ENCODE assay signal across 21 cellular contexts in the genomic region with DNA sequence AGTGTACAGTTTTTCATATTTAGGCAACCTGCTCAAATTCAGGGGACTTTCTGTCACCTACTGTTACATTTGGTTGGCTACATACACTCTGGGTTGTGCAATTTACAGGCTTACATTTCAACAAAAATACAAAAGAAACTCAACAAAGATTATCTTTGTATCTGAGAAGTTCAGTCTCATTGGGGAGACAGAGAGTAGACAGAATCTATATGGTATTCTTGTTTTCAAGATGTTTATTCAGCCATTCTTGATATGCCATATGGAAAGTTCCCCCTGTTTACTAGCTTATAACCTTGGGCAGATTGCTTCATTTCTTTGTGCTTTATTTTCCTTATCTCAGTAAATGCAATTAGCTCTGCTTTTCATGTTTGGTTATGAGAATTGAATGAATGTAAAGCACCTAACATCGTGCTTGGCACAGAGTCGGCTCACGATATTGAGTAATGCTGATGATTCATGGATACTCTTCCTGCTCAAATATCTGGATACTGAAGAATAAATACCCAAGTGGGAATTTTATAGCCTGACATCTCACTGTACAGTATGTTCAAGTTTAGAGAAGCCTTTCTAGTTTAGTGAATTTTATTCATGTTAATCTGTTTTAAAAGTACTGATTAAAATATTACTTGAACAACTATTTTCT.
A peak's percentile ranks its signal among the peaks of the same experiment; 100 is the strongest.
DNase-seq lines count a peak whose midpoint lies in the region; ATAC-seq, FAIRE-seq and TF ChIP-seq lines count a peak whose summit lies in the region.
"Had no signal": no experiment of that assay in that cellular context is flagged by ENCODE, and none has a peak within 500 bp of the region (broad histone marks: within the 10 kb centered on the region; RNA-seq: fewer than 3 reads in every experiment).

No MANE protein-coding gene starts in this region.

- H3K4me3 ChIP-seq in IMR-90 (ENCODE audit: insufficient read depth, low read depth, low read length) (no peak overlapping the region), mammary epithelial cell (replicated peaks in 1 of 3; ENCODE audit: insufficient read depth in 1 of 3, low read depth in 2 of 3, low read length in 3 of 3) (no peak overlapping the region), keratinocyte (ENCODE audit: control insufficient read depth in 2 of 3, extremely low read depth in 1 of 3, insufficient read depth in 2 of 3, low read depth in 1 of 3, low read length in 3 of 3) (no peak overlapping the region)
- H3K4me3 ChIP-seq: colonic mucosa, esophagus squamous epithelium, ovary had no signal

- no peaks in the 10 kb centered on the region for H3K79me1 ChIP-seq in IMR-90 (ENCODE audit: low read depth in 1 of 2, low read length in 2 of 2)

- ATAC-seq in IMR-90 (ENCODE audit: low read depth): peak; percentile 86
- no peak for ATAC-seq in HG02970 (IDR thresholded peaks at IDR 0.05; ENCODE audit: low FRiP score, unreplicated experiment)
- no peak for ATAC-seq in GM21447 (IDR thresholded peaks at IDR 0.05; ENCODE audit: unreplicated experiment)
- ATAC-seq in GM21786 (IDR thresholded peaks at IDR 0.05; ENCODE audit: unreplicated experiment): no peak
- ATAC-seq in HG03432 (IDR thresholded peaks at IDR 0.05; ENCODE audit: unreplicated experiment): no peak
- ATAC-seq: T-helper 17 cell had no signal

- BruUV-seq in IMR-90 (replicated peaks; lab: Mats Ljungman, UMichigan): no TSS peak
- no TSS peak for BruUV-seq in mammary epithelial cell (replicated peaks; lab: Mats Ljungman, UMichigan)

- no peak overlapping the region for H2BK20ac ChIP-seq in IMR-90 (ENCODE audit: low read depth, low read length)

- H2BK120ac ChIP-seq in IMR-90 (ENCODE audit: low read depth, low read length): no peak overlapping the region

- H3K9me1 ChIP-seq in IMR-90 (ENCODE audit: insufficient read depth, low read length) (no peaks in the 10 kb centered on the region), keratinocyte (ENCODE audit: control insufficient read depth, extremely low read depth, insufficient read depth, low read length) (no peaks in the 10 kb centered on the region)

- no peak overlapping the region for H3K4me2 ChIP-seq in IMR-90 (ENCODE audit: low read depth, low read length)
- H3K4me2 ChIP-seq in mammary epithelial cell (ENCODE audit: insufficient read depth, low read depth, low read length): peak overlapping the region; percentile 70
- no peak overlapping the region for H3K4me2 ChIP-seq in keratinocyte (ENCODE audit: control insufficient read depth, extremely low read depth, insufficient read depth, low read depth, low read length)

- in situ Hi-C loops in IMR-90 (cut with MboI; ENCODE audit: low sequenced_read_pairs) (no loop called here), mammary epithelial cell (cut with MboI; ENCODE audit: low sequenced_read_pairs in 2 of 2) (no loop called here)

- no peak for TF ChIP-seq RAD21 in IMR-90 (IDR thresholded peaks at IDR 0.05; ENCODE audit: low read length)

- no peaks in the 10 kb centered on the region for H3K27me3 ChIP-seq in IMR-90 (ENCODE audit: control insufficient read depth, insufficient read depth, low read length)
- no peaks in the 10 kb centered on the region for H3K27me3 ChIP-seq in mammary epithelial cell (ENCODE audit: insufficient read depth, low read length)
- no peaks in the 10 kb centered on the region for H3K27me3 ChIP-seq in keratinocyte (ENCODE audit: control insufficient read depth, extremely low read depth, insufficient read depth, low read length)
- H3K27me3 ChIP-seq: colonic mucosa, esophagus squamous epithelium, ovary had no signal

- CTCF ChIA-PET in IMR-90 (lab: Yijun Ruan, JAX) (no interaction called here), mammary epithelial cell (lab: Charles Lee; ENCODE audit: low non-redundant PET) (no interaction called here)

- WGBS in IMR-90 (ENCODE audit: extremely low coverage in 2 of 2, insufficient read length in 1 of 2), 2 experiments: no CpG with 5 or more reads among the region's 3 CpGs
- WGBS in mammary epithelial cell (ENCODE audit: low coverage, missing lambda C conversion rate): 3% methylated on average over 3 of the region's 3 CpGs

- H3K18ac ChIP-seq in IMR-90 (ENCODE audit: low read depth, low read length): no peak overlapping the region

- no peak overlapping the region for H4K5ac ChIP-seq in IMR-90 (ENCODE audit: low read depth, low read length)

- DNase-seq in AG08395 (ENCODE audit: low spot score): peak; percentile 36
- peak; percentile 83 for DNase-seq in IMR-90
- peak; percentile 77 for DNase-seq in mammary epithelial cell
- no peak for DNase-seq in keratinocyte (ENCODE audit: low read depth, low spot score)
- DNase-seq: activated CD4-positive, alpha-beta T cell treated with anti-CD3 and anti-CD28 coated beads for 1 hour; activated naive CD8-positive, alpha-beta T cell treated with anti-CD3 and anti-CD28 coated beads for 36 hours; colonic mucosa; DMS79 treated with DMSO at 0.1 percent for 48 hours; esophagus squamous epithelium; immature natural killer cell; KBM-7; midbrain; NCI-H524; ovary; stimulated activated CD4-positive, alpha-beta T cell treated with anti-CD3 and anti-CD28 coated beads, Interleukin-15, amount 100 ng/mL, for 24 hours; T-helper 17 cell had no signal

- H3K4me1 ChIP-seq in IMR-90 (ENCODE audit: control insufficient read depth, insufficient read depth, low read length) (no peaks in the 10 kb centered on the region), mammary epithelial cell (ENCODE audit: insufficient read depth, low read length) (peaks cover 11% of the 10 kb centered on the region), keratinocyte (ENCODE audit: control insufficient read depth, extremely low read depth, insufficient read depth, low read length) (peaks cover 9% of the 10 kb centered on the region)
- H3K4me1 ChIP-seq: colonic mucosa, esophagus squamous epithelium had no signal

- H3K27ac ChIP-seq in IMR-90 (ENCODE audit: insufficient read depth, low read length) (no peak overlapping the region), mammary epithelial cell (ENCODE audit: insufficient read depth, low read depth, low read length) (no peak overlapping the region), keratinocyte (ENCODE audit: control insufficient read depth, insufficient read depth, low read length) (no peak overlapping the region)
- H3K27ac ChIP-seq: colonic mucosa, esophagus squamous epithelium, ovary had no signal

- no peak for TF ChIP-seq POLR2A in IMR-90 (IDR thresholded peaks at IDR 0.05; ENCODE audit: low read depth, low read length)

- H4K20me1 ChIP-seq in IMR-90 (ENCODE audit: insufficient read depth, low read length) (no peaks in the 10 kb centered on the region), mammary epithelial cell (ENCODE audit: insufficient read depth, low read length) (no peaks in the 10 kb centered on the region), keratinocyte (ENCODE audit: control insufficient read depth, extremely low read depth, insufficient read depth, low read length) (no peaks in the 10 kb centered on the region)

- no peak overlapping the region for H2AK5ac ChIP-seq in IMR-90 (ENCODE audit: low read depth, low read length)

- H3K79me2 ChIP-seq in mammary epithelial cell (ENCODE audit: insufficient read depth, low read length) (no peaks in the 10 kb centered on the region), keratinocyte (ENCODE audit: control insufficient read depth, insufficient read depth, low read length) (no peaks in the 10 kb centered on the region)

- no peak overlapping the region for H3K56ac ChIP-seq in IMR-90 (ENCODE audit: extremely low read depth, insufficient read depth, low read length)

- POLR2A ChIA-PET in IMR-90 (lab: Charles Lee; ENCODE audit: unreplicated experiment): interaction anchor here (0.6 kb wide), 1 partner anchor 161 kb away, joined by 9 read pairs; no protein-coding TSS in a partner anchor

- H3K9me3 ChIP-seq in IMR-90 (ENCODE audit: control insufficient read depth, insufficient read depth, low read length): no peaks in the 10 kb centered on the region
- no peaks in the 10 kb centered on the region for H3K9me3 ChIP-seq in mammary epithelial cell (replicated peaks; ENCODE audit: insufficient read depth, low read length)
- H3K9me3 ChIP-seq in keratinocyte (ENCODE audit: control insufficient read depth, low read depth, low read length): no peaks in the 10 kb centered on the region
- H3K9me3 ChIP-seq: colonic mucosa, esophagus squamous epithelium, ovary had no signal

- intact Hi-C loops in IMR-90 (cut with micrococcal nuclease) (loop anchor here (2.0 kb wide), 1 partner anchor 29 kb away; no protein-coding TSS in a partner anchor), mammary epithelial cell (cut with micrococcal nuclease) (no loop called here)

- no peak overlapping the region for H4K8ac ChIP-seq in IMR-90 (ENCODE audit: low read depth in 2 of 2, low read length in 2 of 2)

- H2BK15ac ChIP-seq in IMR-90 (ENCODE audit: low read depth, low read length): no peak overlapping the region

- no peak overlapping the region for H2AK9ac ChIP-seq in IMR-90 (replicated peaks; ENCODE audit: low read depth, low read length, poor library complexity)

- no peak overlapping the region for H3K23ac ChIP-seq in IMR-90 (ENCODE audit: low read depth, low read length)

- no peak overlapping the region for H3K14ac ChIP-seq in IMR-90 (replicated peaks; ENCODE audit: low read depth, low read length)

- no peak overlapping the region for H3K9ac ChIP-seq in IMR-90 (ENCODE audit: low read depth, low read length)
- H3K9ac ChIP-seq in mammary epithelial cell (ENCODE audit: insufficient read depth, low read length): no peak overlapping the region
- no peak overlapping the region for H3K9ac ChIP-seq in keratinocyte (ENCODE audit: control insufficient read depth, extremely low read depth, insufficient read depth, low read length)

- H2BK5ac ChIP-seq in IMR-90 (ENCODE audit: low read depth, low read length, poor library complexity, severe bottlenecking): no peak overlapping the region

- H3K4ac ChIP-seq in IMR-90 (ENCODE audit: low read depth, low read length): no peak overlapping the region

- FAIRE-seq in keratinocyte (lab: Jason Lieb, UNC): peak; percentile 72
- FAIRE-seq: GM12891 had no signal

- TF ChIP-seq CTCF in IMR-90 (conservative IDR thresholded peaks at IDR 0.05; ENCODE audit: low read depth, low read length) (no peak), mammary epithelial cell (conservative IDR thresholded peaks at IDR 0.05 in 1 of 2, IDR thresholded peaks at IDR 0.05 in 1 of 2; ENCODE audit: extremely low read depth in 1 of 2, insufficient read depth in 1 of 2, low read depth in 1 of 2, low read length in 2 of 2) (no peak), keratinocyte (optimal IDR thresholded peaks at IDR 0.05 in 1 of 3, IDR thresholded peaks at IDR 0.05 in 1 of 3, conservative IDR thresholded peaks at IDR 0.05 in 1 of 3; ENCODE audit: extremely low read depth in 1 of 3, insufficient read depth in 2 of 3, low read length in 3 of 3) (no peak)

- dilution Hi-C loops in IMR-90 (cut with HindIII; ENCODE audit: low sequenced_read_pairs, unreplicated experiment): no loop called here
- dilution Hi-C loops in mammary epithelial cell (cut with HindIII; ENCODE audit: low sequenced_read_pairs): no loop called here
- dilution Hi-C loops in keratinocyte (cut with MboI; ENCODE audit: extremely low pct_ligation_motif_present, low sequenced_read_pairs): no loop called here

- H2AFZ ChIP-seq in IMR-90 (replicated peaks; ENCODE audit: low read length, poor library complexity) (no peak overlapping the region), mammary epithelial cell (ENCODE audit: low read depth, low read length) (peak overlapping the region; percentile 51), keratinocyte (ENCODE audit: control insufficient read depth, low read length) (no peak overlapping the region)

- H3K36me3 ChIP-seq in IMR-90 (ENCODE audit: control insufficient read depth, insufficient read depth, low read length): no peaks in the 10 kb centered on the region
- no peaks in the 10 kb centered on the region for H3K36me3 ChIP-seq in mammary epithelial cell (ENCODE audit: insufficient read depth, low read length)
- no peaks in the 10 kb centered on the region for H3K36me3 ChIP-seq in keratinocyte (ENCODE audit: control insufficient read depth in 2 of 2, extremely low read depth in 1 of 2, insufficient read depth in 2 of 2, low read length in 2 of 2)
- H3K36me3 ChIP-seq: colonic mucosa, esophagus squamous epithelium, ovary had no signal

- H4K91ac ChIP-seq in IMR-90 (ENCODE audit: insufficient read depth, low read depth, low read length): no peak overlapping the region
